ENCODE assay signal across 8 cellular contexts in the genomic region with DNA sequence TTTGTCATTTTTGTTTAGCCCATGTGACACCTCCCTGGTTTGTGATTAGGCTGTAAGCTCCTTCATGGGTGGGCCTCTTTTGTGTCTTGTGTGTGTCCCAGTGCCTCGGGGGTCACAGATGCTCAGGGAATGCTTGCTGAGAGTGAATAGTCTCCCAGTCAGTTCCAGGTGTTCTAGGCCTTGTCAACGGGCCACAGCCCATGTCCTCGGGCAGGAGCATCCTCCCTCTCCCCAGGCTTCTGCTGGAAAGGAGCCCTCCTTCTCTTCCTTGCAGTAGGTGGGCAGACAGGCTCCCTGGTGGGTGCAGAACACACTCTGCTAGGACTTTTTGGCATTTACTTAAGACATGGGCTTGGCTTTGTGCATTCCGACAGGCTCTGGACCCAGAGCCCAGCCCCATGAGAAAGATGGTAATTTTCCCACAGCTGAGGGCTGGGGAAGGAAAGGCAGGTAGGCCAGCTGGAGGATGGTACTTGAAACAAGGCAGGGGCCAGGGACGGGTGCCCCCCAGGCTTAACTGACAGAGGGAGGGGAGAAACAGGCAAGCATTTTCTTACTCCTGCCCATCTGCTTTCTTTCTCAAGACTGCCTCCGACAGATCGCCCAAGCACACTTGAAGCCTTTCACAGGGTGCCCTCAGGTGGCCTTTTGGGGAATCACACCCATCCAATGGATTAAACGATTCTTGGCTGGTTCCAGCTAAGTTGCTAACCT. TPM values are rescaled to one million over a fixed set of nuclear protein-coding genes. Genes with fewer than 3 reads are reported as not detected.
DNase-seq lines count a peak whose midpoint lies in the region; ATAC-seq lines count a peak whose summit lies in the region.

No MANE protein-coding gene starts in this region.

- no peak overlapping the region for H4K8ac ChIP-seq in mesenchymal stem cell (ENCODE audit: low read length)

- no peak overlapping the region for H3K4ac ChIP-seq in mesenchymal stem cell (ENCODE audit: low read depth in 1 of 2, low read length in 2 of 2)

- WGBS in mesenchymal stem cell, result 39% methylated on average over 8 of the region's 8 CpGs

- H2AK5ac ChIP-seq in mesenchymal stem cell (ENCODE audit: low read length, severe bottlenecking), result no peak overlapping the region

- no peak overlapping the region for H2BK120ac ChIP-seq in mesenchymal stem cell (ENCODE audit: low read depth, low read length)

- H3K9ac ChIP-seq in mesenchymal stem cell (ENCODE audit: low read length), result peak overlapping the region; percentile 53

- no peaks in the 10 kb centered on the region for H3K9me3 Mint-ChIP-seq in CD4-positive, CD25-positive, alpha-beta regulatory T cell

- ATAC-seq in CD4-positive, CD25-positive, alpha-beta regulatory T cell (ENCODE audit: low read depth in 2 of 2), result peak; percentile 79 to 81
- ATAC-seq in HG03175 (IDR thresholded peaks at IDR 0.05; ENCODE audit: unreplicated experiment) (peak; percentile 47), GM21528 (IDR thresholded peaks at IDR 0.05; ENCODE audit: low FRiP score, unreplicated experiment) (no peak)

- H3K27me3 Mint-ChIP-seq in CD4-positive, CD25-positive, alpha-beta regulatory T cell, result no peaks in the 10 kb centered on the region

- peaks cover 0 to 10% (median 5%) of the 10 kb centered on the region in 4 donors for H3K4me1 Mint-ChIP-seq in CD4-positive, CD25-positive, alpha-beta regulatory T cell

- H3K4me2 ChIP-seq in mesenchymal stem cell (ENCODE audit: low read length, poor library complexity, severe bottlenecking), result no peak overlapping the region

- no peak overlapping the region for H4K91ac ChIP-seq in mesenchymal stem cell (ENCODE audit: low read length)

- H3K79me1 ChIP-seq in mesenchymal stem cell (replicated peaks; ENCODE audit: low read length, poor library complexity, severe bottlenecking), result peaks cover 8% of the 10 kb centered on the region

- DNase-seq in CD4-positive, CD25-positive, alpha-beta regulatory T cell, result peak; percentile 54 to 86 (median 72)
- DNase-seq in NCI-H82 (lab: John Stamatoyannopoulos, UW) (peak; percentile 95), ecto neural progenitor cell (ENCODE audit: low spot score) (peak; percentile 80), mesenchymal stem cell (peak; percentile 85)
- DNase-seq in activated CD4-positive, alpha-beta T cell treated with anti-CD3 and anti-CD28 coated beads, Interleukin-2, amount 50 U/mL, for 48 hours, result peak; percentile 81 to 84
- DNase-seq in stimulated activated CD8-positive, alpha-beta memory T cell treated with anti-CD3 and anti-CD28 coated beads, Interleukin-15, amount 100 ng/mL, for 24 hours (ENCODE audit: low read depth), result peak; percentile 40

- H3K14ac ChIP-seq in mesenchymal stem cell (ENCODE audit: low read length in 2 of 2), result no peak overlapping the region

- no peak overlapping the region for H2BK5ac ChIP-seq in mesenchymal stem cell (ENCODE audit: low read depth, low read length, poor library complexity, severe bottlenecking)

- H3K9me3 ChIP-seq in CD4-positive, CD25-positive, alpha-beta regulatory T cell (ENCODE audit: control insufficient read depth in 2 of 2, low read length in 2 of 2), result no peaks in the 10 kb centered on the region
- no peaks in the 10 kb centered on the region for H3K9me3 ChIP-seq in mesenchymal stem cell (ENCODE audit: control insufficient read depth, low read length)

- H3K23ac ChIP-seq in mesenchymal stem cell (ENCODE audit: low read length in 2 of 2), result no peak overlapping the region

- H2AFZ ChIP-seq in mesenchymal stem cell (ENCODE audit: low read depth, low read length), result no peak overlapping the region

- no peak overlapping the region for H3K27ac ChIP-seq in CD4-positive, CD25-positive, alpha-beta regulatory T cell (ENCODE audit: insufficient read depth, low read length, poor library complexity, severe bottlenecking)
- no peak overlapping the region for H3K27ac ChIP-seq in mesenchymal stem cell (ENCODE audit: low read length, poor library complexity, severe bottlenecking)

- no peak overlapping the region for H2BK15ac ChIP-seq in mesenchymal stem cell (ENCODE audit: low read depth, poor library complexity, severe bottlenecking)

- peaks cover 5% of the 10 kb centered on the region for H3K36me3 Mint-ChIP-seq in CD4-positive, CD25-positive, alpha-beta regulatory T cell

- H3K4me1 ChIP-seq in CD4-positive, CD25-positive, alpha-beta regulatory T cell (ENCODE audit: control insufficient read depth, insufficient read depth, low read length, poor library complexity, severe bottlenecking), result peaks cover 5% of the 10 kb centered on the region
- peaks cover 18% of the 10 kb centered on the region for H3K4me1 ChIP-seq in mesenchymal stem cell (ENCODE audit: control insufficient read depth, insufficient read depth, low read depth, low read length)

- peak overlapping the region in 1 of 2 experiments; percentile 54 for H3K18ac ChIP-seq in mesenchymal stem cell (ENCODE audit: low read depth in 1 of 2, low read length in 2 of 2)

- no peaks in the 10 kb centered on the region for H3K27me3 ChIP-seq in CD4-positive, CD25-positive, alpha-beta regulatory T cell (ENCODE audit: control insufficient read depth, insufficient read depth, low read length)
- H3K27me3 ChIP-seq in mesenchymal stem cell (ENCODE audit: control insufficient read depth in 1 of 2, insufficient read depth in 1 of 2, low read length in 2 of 2), result no peaks in the 10 kb centered on the region

- peak overlapping the region in 2 of 4 donors; percentile 19 to 21 for H3K4me3 Mint-ChIP-seq in CD4-positive, CD25-positive, alpha-beta regulatory T cell

- peak overlapping the region in 1 of 2 experiments; percentile 48 for H2BK12ac ChIP-seq in mesenchymal stem cell (ENCODE audit: low read length in 2 of 2)

- no peak overlapping the region for H3K4me3 ChIP-seq in CD4-positive, CD25-positive, alpha-beta regulatory T cell (ENCODE audit: low read depth, low read length)
- H3K4me3 ChIP-seq in mesenchymal stem cell (ENCODE audit: insufficient read depth in 1 of 2, low read depth in 1 of 2, low read length in 2 of 2), result no peak overlapping the region

- H3K36me3 ChIP-seq in CD4-positive, CD25-positive, alpha-beta regulatory T cell (ENCODE audit: control insufficient read depth, insufficient read depth, low read length), result peaks cover 14% of the 10 kb centered on the region
- H3K36me3 ChIP-seq in mesenchymal stem cell (ENCODE audit: control insufficient read depth in 1 of 2, insufficient read depth in 2 of 2, low read depth in 1 of 2, low read length in 2 of 2), result peaks cover 10 to 18% of the 10 kb centered on the region in 2 experiments

- H3K27ac Mint-ChIP-seq in CD4-positive, CD25-positive, alpha-beta regulatory T cell, result peak overlapping the region in 2 of 3 donors; percentile 71 to 75

RNA-seq across cellular contexts. Expression of gene CPLANE2, which starts 7.1 kb away (rescaled TPM):
- total RNA-seq in CD4-positive, CD25-positive, alpha-beta regulatory T cell, result 7.5 TPM
- 1 to 10 TPM; 1.2 to 3.3 (median 1.4) TPM for polyA plus RNA-seq in CD4-positive, CD25-positive, alpha-beta regulatory T cell
- 3.3 TPM for polyA plus RNA-seq in mesenchymal stem cell (2013, experiment 1 of 2)
- polyA plus RNA-seq in mesenchymal stem cell (2013, experiment 2 of 2), result 2.7 TPM

RNA-seq across cellular contexts. Expression of gene ARHGEF19, which starts 31.6 kb away (rescaled TPM):
- total RNA-seq in CD4-positive, CD25-positive, alpha-beta regulatory T cell, result 10.4 TPM
- polyA plus RNA-seq in CD4-positive, CD25-positive, alpha-beta regulatory T cell, result 1 to 10 TPM; 5.6 to 8.5 (median 8.1) TPM
- 4.5 TPM for polyA plus RNA-seq in mesenchymal stem cell (2013, experiment 1 of 2)
- 4.5 TPM for polyA plus RNA-seq in mesenchymal stem cell (2013, experiment 2 of 2)

Comparison
In these comparisons a context has a peak if more than half of its experiments do, and no peak if none do; other contexts are left out.
1. DNase-seq: peak in every context shown above with its lines; median percentile 95 in NCI-H82; 85 in mesenchymal stem cell; 82 in activated CD4-positive, alpha-beta T cell treated with anti-CD3 and anti-CD28 coated beads, Interleukin-2, amount 50 U/mL, for 48 hours; 80 in ecto neural progenitor cell; 72 in CD4-positive, CD25-positive, alpha-beta regulatory T cell; 40 in stimulated activated CD8-positive, alpha-beta memory T cell treated with anti-CD3 and anti-CD28 coated beads, Interleukin-15, amount 100 ng/mL, for 24 hours.